In the genomic region with DNA sequence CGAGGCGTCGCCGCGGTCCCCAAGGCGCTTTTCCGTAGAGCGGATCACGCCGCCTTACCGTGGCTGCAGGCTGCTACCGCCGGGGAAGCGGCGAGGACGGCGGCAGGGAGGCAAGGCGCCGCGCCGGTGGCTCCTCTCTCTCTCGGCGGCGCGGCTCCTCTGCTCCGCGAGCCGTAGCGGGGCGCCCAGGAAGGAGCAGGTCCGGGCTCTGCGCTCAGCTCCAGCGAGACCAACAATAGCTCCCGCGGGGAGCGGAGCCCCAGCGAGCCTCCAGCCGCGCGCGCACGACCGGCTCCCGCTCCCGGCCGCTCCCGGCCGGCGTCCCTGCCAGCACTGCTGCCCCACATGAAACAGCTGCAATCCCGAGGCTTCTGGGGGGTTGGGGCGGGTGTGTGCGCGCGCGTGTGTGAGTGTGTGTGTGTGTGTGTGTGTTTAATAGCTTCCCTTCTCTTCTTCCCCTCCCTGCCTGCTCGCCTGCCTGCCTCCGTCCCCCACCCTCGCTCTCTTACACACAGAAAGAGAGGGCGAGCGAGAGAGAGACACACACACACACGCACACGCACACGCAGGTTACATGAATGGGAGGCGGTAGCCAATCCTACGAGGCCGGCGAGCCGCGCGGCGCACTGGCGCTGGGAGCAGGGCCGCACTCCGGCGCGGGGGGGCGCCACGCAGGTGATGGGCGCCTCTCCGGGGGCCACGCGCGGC, we compare ENCODE assay signal across 8 cellular contexts. TPM values are rescaled to one million over a fixed set of nuclear protein-coding genes. Genes with fewer than 3 reads are reported as not detected.
DNase-seq lines count a peak whose midpoint lies in the region; ATAC-seq and TF ChIP-seq lines count a peak whose summit lies in the region.

TSS of gene TENM4 (minus strand) at position 580 of the 708 bp plus-strand sequence. CDS start 371,086 bp downstream, outside the sequence.

- peak; percentile 82 for TF ChIP-seq POLR2A in ovary (IDR thresholded peaks at IDR 0.05)

- H3K36me3 ChIP-seq in adipocyte (ENCODE audit: control insufficient read depth, insufficient read depth, low read length, severe bottlenecking), result no peaks in the 10 kb centered on the region
- no peaks in the 10 kb centered on the region for H3K36me3 ChIP-seq in ovary

- peak; percentile 91 for DNase-seq in AG10803 (ENCODE audit: low read depth)
- peak; percentile 77 for DNase-seq in NCI-H1105 (lab: John Stamatoyannopoulos, UW)
- DNase-seq in adipocyte (ENCODE audit: low read depth), result peak; percentile 78
- DNase-seq in left cardiac atrium, result peak; percentile 62
- peak; percentile 89 to 94 (median 93) for DNase-seq in ovary
- DNase-seq in epidermal melanocyte (ENCODE audit: insufficient read length, low spot score), result no peak
- no peak for DNase-seq in NK-92 treated with Interleukin-12 subunit alpha and Interleukin-12 subunit beta, amount 100 ng/mL, for 24 hours (lab: John Stamatoyannopoulos, UW)

- no peaks in the 10 kb centered on the region for H3K9me3 ChIP-seq in adipocyte (ENCODE audit: control insufficient read depth, low read length)
- no peaks in the 10 kb centered on the region for H3K9me3 ChIP-seq in ovary

- TF ChIP-seq CTCF in AG10803 (conservative IDR thresholded peaks at IDR 0.05; ENCODE audit: low read length) (0 out of 2 replicates have a peak, but pooled peaks have one; percentile 10), ovary (IDR thresholded peaks at IDR 0.05) (peak in 2 of 3 donors; percentile 39 to 57)

- peaks cover 2% of the 10 kb centered on the region for H3K27me3 ChIP-seq in adipocyte (replicated peaks; ENCODE audit: control insufficient read depth, insufficient read depth, low read length)
- H3K27me3 ChIP-seq in ovary, result no peaks in the 10 kb centered on the region

- no peak for TF ChIP-seq EP300 in ovary (IDR thresholded peaks at IDR 0.05)

- ATAC-seq in GM18867 (IDR thresholded peaks at IDR 0.05; ENCODE audit: unreplicated experiment) (peak; percentile 47), left cardiac atrium (peak; percentile 66 to 70)

- H3K4me3 ChIP-seq in AG10803 (ENCODE audit: low read length) (peak within 1 kb of the TSS; percentile 74), adipocyte (ENCODE audit: low read length) (peak within 1 kb of the TSS; percentile 88), ovary (peak within 1 kb of the TSS; percentile 63)

- H3K27ac ChIP-seq in ovary, result peak within 1 kb of the TSS; percentile 70 to 84

- 1% methylated on average over 72 to 82 of the region's 83 CpGs for WGBS in ovary, 3 donors

- intact Hi-C loops in left cardiac atrium (cut with DNase I), result no loop called here
- intact Hi-C loops in ovary (cut with DNase I), result no loop called here

- peaks cover 24% of the 10 kb centered on the region for H3K4me1 ChIP-seq in adipocyte (ENCODE audit: control insufficient read depth, insufficient read depth, low read length)
- peaks cover 9% of the 10 kb centered on the region for H3K4me1 ChIP-seq in ovary (ENCODE audit: insufficient read depth)

- peak within 1 kb of the TSS; percentile 87 for H3K9ac ChIP-seq in adipocyte (ENCODE audit: low read length)

RNA-seq across cellular contexts. Expression of gene TENM4, which starts in this region (rescaled TPM):
- total RNA-seq in left cardiac atrium, result 1 to 10 TPM; 2.5 to 4.4 TPM
- 100 to 1,000 TPM in 5 of 7 donors, 10 to 100 TPM in 2; 61.2 to 206 (median 117) TPM for total RNA-seq in ovary
- 10 to 100 TPM; 11.0 to 19.3 TPM for polyA plus RNA-seq in ovary

Comparison
In these comparisons a context has a peak if more than half of its experiments do, and no peak if none do; other contexts are left out.
1. RNA of gene TENM4 (total RNA-seq): 61.2 to 206 TPM in ovary; 2.5 to 4.4 TPM in left cardiac atrium; every median in the first group is over 10 times any median in the second.
2. DNase-seq: peak in AG10803 (single experiment), NCI-H1105 (single experiment), adipocyte (single experiment), left cardiac atrium (single experiment) and ovary (5 of 5); none in epidermal melanocyte (single experiment) and NK-92 treated with Interleukin-12 subunit alpha and Interleukin-12 subunit beta, amount 100 ng/mL, for 24 hours (single experiment).
3. Peak in every context shown above with its lines, with median percentiles within 50 percentile points of each other: H3K4me3 ChIP-seq.